Comparison of ENCODE assay signal across 26 cellular contexts in the genomic region with DNA sequence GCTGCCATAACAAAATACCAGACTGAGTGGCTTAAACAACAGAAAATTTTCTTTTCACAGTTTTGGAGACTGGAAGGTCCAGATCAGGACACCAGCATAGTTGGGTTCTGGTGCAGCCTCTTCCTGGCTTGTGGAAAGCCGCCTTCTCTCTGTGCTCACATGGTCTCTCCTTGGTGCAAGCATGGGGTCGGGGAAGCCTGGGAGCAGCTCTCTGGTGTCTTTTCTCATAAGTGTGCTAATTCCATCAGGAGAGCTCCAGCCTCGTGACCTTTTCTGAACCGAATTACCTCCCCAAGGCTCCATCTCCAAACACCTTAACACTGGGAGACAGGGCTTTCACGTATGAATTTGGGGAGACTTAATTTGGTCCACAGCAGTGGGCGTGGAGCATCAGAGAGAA. TPM values are rescaled to one million over a fixed set of nuclear protein-coding genes. Genes with fewer than 3 reads are reported as not detected.
"Had no signal": no experiment of that assay in that cellular context is flagged by ENCODE, and none has a peak within 500 bp of the region (broad histone marks: within the 10 kb centered on the region; RNA-seq: fewer than 3 reads in every experiment).

No MANE protein-coding gene starts in this region.

- H3K9me3 ChIP-seq: ovary, prostate gland had no signal

- H3K4me3 Mint-ChIP-seq: mesothelial cell of epicardium, natural killer cell had no signal

- H3K4me3 ChIP-seq: dorsolateral prefrontal cortex, heart left ventricle, ovary, prostate gland, sigmoid colon, skin epidermis, vagina had no signal

- H3K27ac ChIP-seq: dorsolateral prefrontal cortex, heart left ventricle, ovary, prostate gland, sigmoid colon, skin epidermis, vagina had no signal

- H3K4me1 ChIP-seq: prostate gland had no signal

- H3K27me3 ChIP-seq: dorsolateral prefrontal cortex, heart left ventricle, ovary, sigmoid colon, vagina had no signal

- ATAC-seq: esophagus mucosa, heart left ventricle, natural killer cell had no signal

- H3K36me3 ChIP-seq: ovary, prostate gland, sigmoid colon, vagina had no signal

- H3K27ac Mint-ChIP-seq: mesothelial cell of epicardium, natural killer cell had no signal

- DNase-seq: cortex of kidney; dorsolateral prefrontal cortex; effector CD8-positive, alpha-beta T cell; heart left ventricle; hypothalamus; kidney glomerular epithelial cell; natural killer cell; nucleus accumbens; ovary; retina; sigmoid colon; stimulated activated CD4-positive, alpha-beta T cell treated with anti-CD3 and anti-CD28 coated beads, Interleukin-2, amount 100 ng/mL, for 24 hours; stimulated activated CD4-positive, alpha-beta T cell treated with anti-CD3 and anti-CD28 coated beads, Interleukin-4, amount 100 ng/mL, for 4 hours; stimulated activated naive CD4-positive, alpha-beta T cell had no signal

RNA-seq across cellular contexts. Expression of a gene that starts 42.3 kb away (rescaled TPM):
- total RNA-seq: esophagus mucosa, fibroblast of lung, frontal cortex, glomerular endothelial cell, lower leg skin, mesothelial cell of epicardium, mucosa of gallbladder, myocyte, natural killer cell, neural crest cell, ovary, prostate gland, sigmoid colon, vagina had no signal
- polyA plus RNA-seq: fibroblast of lung, ovary, sigmoid colon had no signal
